16 cellular contexts compared by ENCODE assay signal in genomic region chr1:57966751-57967406, GRCh38.
DNase-seq lines count a peak whose midpoint lies in the region; ATAC-seq, FAIRE-seq and TF ChIP-seq lines count a peak whose summit lies in the region.
"Had no signal": no experiment of that assay in that cellular context is flagged by ENCODE, and none has a peak within 500 bp of the region (broad histone marks: within the 10 kb centered on the region; RNA-seq: fewer than 3 reads in every experiment).

No MANE protein-coding gene starts in this region.

- H3K27me3 ChIP-seq in keratinocyte (ENCODE audit: control insufficient read depth, extremely low read depth, insufficient read depth, low read length): no peaks in the 10 kb centered on the region
- H3K27me3 ChIP-seq: BE2C had no signal

- peak; percentile 65 for FAIRE-seq in keratinocyte (lab: Jason Lieb, UNC)
- FAIRE-seq in RCC 7860 (lab: Jason Lieb, UNC): no peak

- no TSS peak for BruUV-seq in Calu3 (replicated peaks; lab: Mats Ljungman, UMichigan)

- DNase-seq in Calu3 (peak; percentile 9), astrocyte of the hippocampus (ENCODE audit: low read depth, low spot score) (peak; percentile 77), keratinocyte (ENCODE audit: low read depth, low spot score) (peak; percentile 2), activated T-cell treated with anti-CD3 and anti-CD28 coated beads for 4 hours (no peak), RCC 7860 (ENCODE audit: low spot score) (no peak)
- no peak for DNase-seq in activated naive CD4-positive, alpha-beta T cell treated with anti-CD3 and anti-CD28 coated beads, Interleukin-2, amount 50 U/mL, for 72 hours (ENCODE audit: low spot score in 2 of 2)
- DNase-seq in activated T-cell treated with anti-CD3 and anti-CD28 coated beads, Interleukin-2, amount 50 U/mL, for 4 hours: no peak
- DNase-seq: activated CD8-positive, alpha-beta memory T cell treated with anti-CD3 and anti-CD28 coated beads, Interleukin-2, amount 50 U/mL, for 4 hours; BE2C; foreskin fibroblast; NCI-H1417; NCI-H510A treated with DMSO at 0.1 percent for 48 hours; SHP77 had no signal

- H2AFZ ChIP-seq in keratinocyte (ENCODE audit: control insufficient read depth, low read length): no peak overlapping the region

- H3K4me3 ChIP-seq in keratinocyte (ENCODE audit: control insufficient read depth in 2 of 3, extremely low read depth in 1 of 3, insufficient read depth in 2 of 3, low read depth in 1 of 3, low read length in 3 of 3): no peak overlapping the region

- no peaks in the 10 kb centered on the region for H3K36me3 ChIP-seq in keratinocyte (ENCODE audit: control insufficient read depth in 2 of 2, extremely low read depth in 1 of 2, insufficient read depth in 2 of 2, low read length in 2 of 2)
- H3K36me3 ChIP-seq: BE2C had no signal

- H3K4me3 Mint-ChIP-seq in Calu3 (ENCODE audit: low read depth, unreplicated experiment): no peak overlapping the region
- no peak overlapping the region for H3K4me3 Mint-ChIP-seq in activated T-cell treated with anti-CD3 and anti-CD28 coated beads, Interleukin-2, amount 50 U/mL, for 4 hours
- H3K4me3 Mint-ChIP-seq: dendritic cell treated with granulocyte-macrophage colony-stimulating factor and Interleukin-4, amounts not matched to agents 40 ng/mL and 50 ng/mL, for 4 days had no signal

- H3K9me1 ChIP-seq in keratinocyte (ENCODE audit: control insufficient read depth, extremely low read depth, insufficient read depth, low read length): no peaks in the 10 kb centered on the region

- no peak overlapping the region for H3K4me2 ChIP-seq in keratinocyte (ENCODE audit: control insufficient read depth, extremely low read depth, insufficient read depth, low read depth, low read length)

- TF ChIP-seq CTCF in Calu3 (IDR thresholded peaks at IDR 0.05; ENCODE audit: unreplicated experiment) (no peak), keratinocyte (optimal IDR thresholded peaks at IDR 0.05 in 1 of 3, IDR thresholded peaks at IDR 0.05 in 1 of 3, conservative IDR thresholded peaks at IDR 0.05 in 1 of 3; ENCODE audit: extremely low read depth in 1 of 3, insufficient read depth in 2 of 3, low read length in 3 of 3) (no peak)

- no peaks in the 10 kb centered on the region for H3K79me2 ChIP-seq in keratinocyte (ENCODE audit: control insufficient read depth, insufficient read depth, low read length)

- no peaks in the 10 kb centered on the region for H3K4me1 Mint-ChIP-seq in Calu3 (ENCODE audit: low read depth, unreplicated experiment)
- no peaks in the 10 kb centered on the region for H3K4me1 Mint-ChIP-seq in activated T-cell treated with anti-CD3 and anti-CD28 coated beads, Interleukin-2, amount 50 U/mL, for 4 hours (ENCODE audit: low read depth)

- no peak overlapping the region for H3K27ac Mint-ChIP-seq in Calu3 (ENCODE audit: unreplicated experiment)
- no peak overlapping the region for H3K27ac Mint-ChIP-seq in activated naive CD4-positive, alpha-beta T cell treated with anti-CD3 and anti-CD28 coated beads, Interleukin-2, amount 50 U/mL, for 72 hours
- H3K27ac Mint-ChIP-seq: dendritic cell treated with granulocyte-macrophage colony-stimulating factor and Interleukin-4, amounts not matched to agents 40 ng/mL and 50 ng/mL, for 4 days had no signal

- ATAC-seq in activated naive CD4-positive, alpha-beta T cell treated with anti-CD3 and anti-CD28 coated beads, Interleukin-2, amount 50 U/mL, for 72 hours: no peak
- ATAC-seq in activated T-cell treated with anti-CD3 and anti-CD28 coated beads, Interleukin-2, amount 50 U/mL, for 4 hours: no peak
- ATAC-seq: left lobe of liver had no signal

- TF ChIP-seq RAD21 in Ishikawa (IDR thresholded peaks at IDR 0.05; ENCODE audit: low read depth): no peak

- CTCF ChIA-PET in Calu3 (lab: Charles Lee): interaction anchor here (2.0 kb wide), 1 partner anchor 14 kb away, joined by 4 read pairs; no protein-coding TSS in a partner anchor

- H3K9me3 ChIP-seq in keratinocyte (ENCODE audit: control insufficient read depth, low read depth, low read length): no peaks in the 10 kb centered on the region
- H3K9me3 ChIP-seq: BE2C had no signal

- no peak overlapping the region for H3K9ac ChIP-seq in keratinocyte (ENCODE audit: control insufficient read depth, extremely low read depth, insufficient read depth, low read length)

- no peaks in the 10 kb centered on the region for H3K27me3 Mint-ChIP-seq in Calu3 (ENCODE audit: unreplicated experiment)
- H3K27me3 Mint-ChIP-seq in activated T-cell treated with anti-CD3 and anti-CD28 coated beads, Interleukin-2, amount 50 U/mL, for 4 hours (ENCODE audit: low read depth): no peaks in the 10 kb centered on the region
- H3K27me3 Mint-ChIP-seq: dendritic cell treated with granulocyte-macrophage colony-stimulating factor and Interleukin-4, amounts not matched to agents 40 ng/mL and 50 ng/mL, for 4 days had no signal

- intact Hi-C loops in Calu3 (cut with micrococcal nuclease; ENCODE audit: unreplicated experiment): no loop called here

- no peaks in the 10 kb centered on the region for H3K36me3 Mint-ChIP-seq in Calu3 (ENCODE audit: insufficient read depth, unreplicated experiment)
- no peaks in the 10 kb centered on the region for H3K36me3 Mint-ChIP-seq in activated naive CD4-positive, alpha-beta T cell treated with anti-CD3 and anti-CD28 coated beads, Interleukin-2, amount 50 U/mL, for 72 hours
- no peaks in the 10 kb centered on the region for H3K36me3 Mint-ChIP-seq in activated T-cell treated with anti-CD3 and anti-CD28 coated beads, Interleukin-2, amount 50 U/mL, for 4 hours (ENCODE audit: insufficient read depth)

- no peaks in the 10 kb centered on the region for H3K9me3 Mint-ChIP-seq in Calu3 (ENCODE audit: low read depth, unreplicated experiment)
- no peaks in the 10 kb centered on the region for H3K9me3 Mint-ChIP-seq in activated naive CD4-positive, alpha-beta T cell treated with anti-CD3 and anti-CD28 coated beads, Interleukin-2, amount 50 U/mL, for 72 hours
- H3K9me3 Mint-ChIP-seq in activated T-cell treated with anti-CD3 and anti-CD28 coated beads, Interleukin-2, amount 50 U/mL, for 4 hours: no peaks in the 10 kb centered on the region
- H3K9me3 Mint-ChIP-seq: dendritic cell treated with granulocyte-macrophage colony-stimulating factor and Interleukin-4, amounts not matched to agents 40 ng/mL and 50 ng/mL, for 4 days had no signal

- TF ChIP-seq EP300 in Ishikawa (IDR thresholded peaks at IDR 0.05; ENCODE audit: borderline replicate concordance): no peak

- H3K27ac ChIP-seq in keratinocyte (ENCODE audit: control insufficient read depth, insufficient read depth, low read length): no peak overlapping the region

- dilution Hi-C loops in keratinocyte (cut with MboI; ENCODE audit: extremely low pct_ligation_motif_present, low sequenced_read_pairs): no loop called here

- H4K20me1 ChIP-seq in keratinocyte (ENCODE audit: control insufficient read depth, extremely low read depth, insufficient read depth, low read length): no peaks in the 10 kb centered on the region

- no peaks in the 10 kb centered on the region for H3K4me1 ChIP-seq in keratinocyte (ENCODE audit: control insufficient read depth, extremely low read depth, insufficient read depth, low read length)
- H3K4me1 ChIP-seq: BE2C had no signal

TF ChIP-seq in Ishikawa, 13 proteins besides CTCF, POLR2A, EP300 and RAD21:
- no peak for TF ChIP-seq ZBTB7A (IDR thresholded peaks at IDR 0.05; ENCODE audit: low read depth)
- TF ChIP-seq, protein P1, sequence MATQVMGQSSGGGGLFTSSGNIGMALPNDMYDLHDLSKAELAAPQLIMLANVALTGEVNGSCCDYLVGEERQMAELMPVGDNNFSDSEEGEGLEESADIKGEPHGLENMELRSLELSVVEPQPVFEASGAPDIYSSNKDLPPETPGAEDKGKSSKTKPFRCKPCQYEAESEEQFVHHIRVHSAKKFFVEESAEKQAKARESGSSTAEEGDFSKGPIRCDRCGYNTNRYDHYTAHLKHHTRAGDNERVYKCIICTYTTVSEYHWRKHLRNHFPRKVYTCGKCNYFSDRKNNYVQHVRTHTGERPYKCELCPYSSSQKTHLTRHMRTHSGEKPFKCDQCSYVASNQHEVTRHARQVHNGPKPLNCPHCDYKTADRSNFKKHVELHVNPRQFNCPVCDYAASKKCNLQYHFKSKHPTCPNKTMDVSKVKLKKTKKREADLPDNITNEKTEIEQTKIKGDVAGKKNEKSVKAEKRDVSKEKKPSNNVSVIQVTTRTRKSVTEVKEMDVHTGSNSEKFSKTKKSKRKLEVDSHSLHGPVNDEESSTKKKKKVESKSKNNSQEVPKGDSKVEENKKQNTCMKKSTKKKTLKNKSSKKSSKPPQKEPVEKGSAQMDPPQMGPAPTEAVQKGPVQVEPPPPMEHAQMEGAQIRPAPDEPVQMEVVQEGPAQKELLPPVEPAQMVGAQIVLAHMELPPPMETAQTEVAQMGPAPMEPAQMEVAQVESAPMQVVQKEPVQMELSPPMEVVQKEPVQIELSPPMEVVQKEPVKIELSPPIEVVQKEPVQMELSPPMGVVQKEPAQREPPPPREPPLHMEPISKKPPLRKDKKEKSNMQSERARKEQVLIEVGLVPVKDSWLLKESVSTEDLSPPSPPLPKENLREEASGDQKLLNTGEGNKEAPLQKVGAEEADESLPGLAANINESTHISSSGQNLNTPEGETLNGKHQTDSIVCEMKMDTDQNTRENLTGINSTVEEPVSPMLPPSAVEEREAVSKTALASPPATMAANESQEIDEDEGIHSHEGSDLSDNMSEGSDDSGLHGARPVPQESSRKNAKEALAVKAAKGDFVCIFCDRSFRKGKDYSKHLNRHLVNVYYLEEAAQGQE (IDR thresholded peaks at IDR 0.05; ENCODE audit: low read depth): peak; percentile 88
- TF ChIP-seq TEAD4 (IDR thresholded peaks at IDR 0.05): no peak
- no peak for TF ChIP-seq TCF12 (IDR thresholded peaks at IDR 0.05; ENCODE audit: low read depth)

Comparison
In these comparisons a context has a peak if more than half of its experiments do, and no peak if none do; other contexts are left out.
1. DNase-seq: peak in Calu3 (single experiment), astrocyte of the hippocampus (single experiment) and keratinocyte (single experiment); none in activated naive CD4-positive, alpha-beta T cell treated with anti-CD3 and anti-CD28 coated beads, Interleukin-2, amount 50 U/mL, for 72 hours (0 of 2), activated T-cell treated with anti-CD3 and anti-CD28 coated beads, Interleukin-2, amount 50 U/mL, for 4 hours (single experiment), activated T-cell treated with anti-CD3 and anti-CD28 coated beads for 4 hours (single experiment) and RCC 7860 (single experiment).